34 cellular contexts compared by ENCODE assay signal in genomic region chr22:26196657-26197056, GRCh38. TPM values are rescaled to one million over a fixed set of nuclear protein-coding genes. Genes with fewer than 3 reads are reported as not detected.
"Had no signal": no experiment of that assay in that cellular context is flagged by ENCODE, and none has a peak within 500 bp of the region (broad histone marks: within the 10 kb centered on the region; RNA-seq: fewer than 3 reads in every experiment).

No MANE protein-coding gene starts in this region.

- H3K9me3 ChIP-seq: adrenal gland, body of pancreas, breast epithelium, MG63, Peyer's patch had no signal

- FAIRE-seq: astrocyte had no signal

- H3K27ac ChIP-seq: adrenal gland, body of pancreas, breast epithelium, Peyer's patch, WERI-Rb-1 had no signal

- H3K36me3 ChIP-seq: adrenal gland, breast epithelium, MG63, Peyer's patch, WERI-Rb-1 had no signal

- DNase-seq: activated CD4-positive, alpha-beta T cell treated with anti-CD3 and anti-CD28 coated beads, Interleukin-2, amount 10 ng/mL, durations not matched to agents 24 days and 14 days; activated CD4-positive, alpha-beta T cell treated with anti-CD3 and anti-CD28 coated beads, Interleukin-2, amount 50 U/mL, for 4 hours; activated CD8-positive, alpha-beta T cell treated with anti-CD3 and anti-CD28 coated beads for 36 hours; activated gamma-delta T cell; activated naive CD4-positive, alpha-beta T cell treated with anti-CD3 and anti-CD28 coated beads for 36 hours; activated T-cell treated with anti-CD3 and anti-CD28 coated beads, Interleukin-2, amount 50 U/mL, for 24 hours; body of pancreas; Kasumi-1; KG1; MG63; NCI-H1048; NCI-H1105 treated with DMSO at 0.1 percent for 48 hours; NCI-H1436; NCI-H1694; NCI-H1930; NCI-H2081 treated with DMSO at 0.1 percent for 48 hours; NCI-H2171; NCI-H510A; NCI-H748 treated with DMSO at 0.1 percent for 48 hours; NK-92 treated with Interleukin-12 subunit alpha and Interleukin-12 subunit beta, amount 100 ng/mL, for 24 hours; PC-3; Peyer's patch; Right ventricle myocardium superior; SW 1271; T-helper 1 cell; T-helper 2 cell; T-helper 9 cell; WERI-Rb-1 had no signal

- ATAC-seq: activated CD8-positive, alpha-beta T cell treated with anti-CD3 and anti-CD28 coated beads for 36 hours; activated naive CD4-positive, alpha-beta T cell treated with anti-CD3 and anti-CD28 coated beads, Interleukin-2, amount 50 U/mL, for 72 hours; body of pancreas; PC-3 had no signal

- H3K27me3 ChIP-seq: adrenal gland, body of pancreas, breast epithelium, MG63, Peyer's patch had no signal

- H3K4me3 ChIP-seq: adrenal gland, body of pancreas, breast epithelium, MG63, Peyer's patch had no signal

- H3K4me1 ChIP-seq: adrenal gland, body of pancreas, breast epithelium, Peyer's patch had no signal

RNA-seq across cellular contexts. Expression of gene SEZ6L, which starts 27.4 kb away (rescaled TPM):
- total RNA-seq: activated CD4-positive, alpha-beta T cell treated with anti-CD3 and anti-CD28 coated beads, Interleukin-2, amount 10 ng/mL, durations not matched to agents 24 days and 14 days; activated CD8-positive, alpha-beta memory T cell treated with anti-CD3 and anti-CD28 coated beads for 36 hours; activated CD8-positive, alpha-beta T cell treated with anti-CD3 and anti-CD28 coated beads for 36 hours; activated naive CD4-positive, alpha-beta T cell treated with anti-CD3 and anti-CD28 coated beads for 36 hours; activated T-helper 2 cell treated with anti-CD3 and anti-CD28 coated beads, Interferon-gamma antibody, Interleukin-2, Interleukin-4, amounts not matched to agents 10 μg/mL and 5 μg/mL and 100 μg/mL, durations not matched to agents 14 hours and 24 hours and 36 hours; PC-3 had no signal
